Comparison of ENCODE assay signal across 24 cellular contexts in genomic region chr4:27205994-27206393, GRCh38.
"Had no signal": no experiment of that assay in that cellular context is flagged by ENCODE, and none has a peak within 500 bp of the region (broad histone marks: within the 10 kb centered on the region; RNA-seq: fewer than 3 reads in every experiment).

No MANE protein-coding gene starts in this region.

- DNase-seq: dorsolateral prefrontal cortex; effector CD4-positive, alpha-beta T cell; foreskin melanocyte; glutamatergic neuron; heart right ventricle; hippocampal formation; islet precursor cell; kidney glomerular epithelial cell; left ventricle myocardium superior; lower lobe of right lung; pancreas; spleen; stimulated activated CD4-positive, alpha-beta T cell treated with anti-CD3 and anti-CD28 coated beads, Interleukin-4, amount 100 ng/mL, for 4 hours; stimulated activated naive CD8-positive, alpha-beta T cell treated with anti-CD3 and anti-CD28 coated beads, Interleukin-15, Interleukin-2, amounts not matched to agents 100 U/mL and 50 U/mL, for 24 hours; substantia nigra; testis; upper lobe of left lung had no signal

- H3K27me3 ChIP-seq: neutrophil, pancreas, right atrium auricular region, spleen, testis, tibial nerve, upper lobe of left lung had no signal

- H3K4me1 ChIP-seq: lower lobe of right lung, pancreas, right atrium auricular region, spleen, testis, tibial nerve, upper lobe of left lung had no signal

- H3K4me3 ChIP-seq: dorsolateral prefrontal cortex, heart right ventricle, lower lobe of right lung, pancreas, right atrium auricular region, skin epidermis, spleen, testis, tibial nerve, upper lobe of left lung had no signal

- ATAC-seq: heart right ventricle; left ventricle myocardium superior; lower lobe of right lung; natural killer cell treated with Interleukin-12 subunit alpha and Interleukin-12 subunit beta and Interleukin-15 and Interleukin-18, amount 100 ng/mL, for 72 hours; pancreas; sciatic nerve; stimulated activated memory B cell treated with anti-CD40 and anti-IgM and Interleukin-4, amounts not matched to agents 10 μg/mL and 1 μg/mL and 100 μg/mL, for 72 hours; stimulated activated naive CD8-positive, alpha-beta T cell treated with anti-CD3 and anti-CD28 coated beads, Interleukin-15, Interleukin-2, amounts not matched to agents 100 U/mL and 50 U/mL, for 24 hours had no signal

- H3K36me3 ChIP-seq: heart right ventricle, lower lobe of right lung, neutrophil, pancreas, right atrium auricular region, spleen, tibial nerve, upper lobe of left lung had no signal

- H3K9me3 ChIP-seq: heart right ventricle, lower lobe of right lung, neutrophil, pancreas, right atrium auricular region, spleen, testis, upper lobe of left lung had no signal

- H3K27ac ChIP-seq: dorsolateral prefrontal cortex, heart right ventricle, lower lobe of right lung, neutrophil, pancreas, right atrium auricular region, skin epidermis, spleen, testis, tibial nerve, upper lobe of left lung had no signal
